ENCODE assay signal across 9 cellular contexts in genomic region chr15:68499620-68500312, GRCh38.
"Had no signal": no experiment of that assay in that cellular context is flagged by ENCODE, and none has a peak within 500 bp of the region (broad histone marks: within the 10 kb centered on the region; RNA-seq: fewer than 3 reads in every experiment).

No MANE protein-coding gene starts in this region.

- H3K9me3 ChIP-seq: pancreas had no signal

- H3K4me1 ChIP-seq: pancreas had no signal

- DNase-seq: activated CD4-positive, CD25-positive, alpha-beta regulatory T cell; activated T-cell treated with anti-CD3 and anti-CD28 coated beads, Interleukin-2, amount 50 U/mL, for 72 hours; aorta; pancreas; stimulated activated CD4-positive, alpha-beta T cell treated with anti-CD3 and anti-CD28 coated beads, Interleukin-4, amount 100 ng/mL, for 1 hour; stimulated activated CD8-positive, alpha-beta memory T cell treated with anti-CD3 and anti-CD28 coated beads, Interleukin-4, amount 100 ng/mL, for 48 hours; T-helper 17 cell had no signal

- H3K27ac Mint-ChIP-seq: activated T-cell treated with anti-CD3 and anti-CD28 coated beads, Interleukin-2, amount 50 U/mL, for 72 hours; stimulated activated naive CD8-positive, alpha-beta T cell treated with anti-CD3 and anti-CD28 coated beads, Interleukin-15, Interleukin-2, amounts not matched to agents 100 ng/mL and 50 ng/mL, for 24 hours; T-helper 17 cell had no signal

- H3K27ac ChIP-seq: pancreas had no signal

- H3K4me3 ChIP-seq: pancreas had no signal

- H3K27me3 ChIP-seq: pancreas had no signal

- ATAC-seq: activated T-cell treated with anti-CD3 and anti-CD28 coated beads, Interleukin-2, amount 50 U/mL, for 72 hours; pancreas; T-helper 17 cell had no signal

- H3K36me3 ChIP-seq: pancreas had no signal

- H3K9me3 Mint-ChIP-seq: activated T-cell treated with anti-CD3 and anti-CD28 coated beads, Interleukin-2, amount 50 U/mL, for 72 hours; neural crest cell; stimulated activated naive CD8-positive, alpha-beta T cell treated with anti-CD3 and anti-CD28 coated beads, Interleukin-15, Interleukin-2, amounts not matched to agents 100 ng/mL and 50 ng/mL, for 24 hours had no signal

- H3K4me3 Mint-ChIP-seq: activated T-cell treated with anti-CD3 and anti-CD28 coated beads, Interleukin-2, amount 50 U/mL, for 72 hours; neural crest cell; stimulated activated naive CD8-positive, alpha-beta T cell treated with anti-CD3 and anti-CD28 coated beads, Interleukin-15, Interleukin-2, amounts not matched to agents 100 ng/mL and 50 ng/mL, for 24 hours; T-helper 17 cell had no signal
